ENCODE assay signal across 9 cellular contexts in the genomic region with DNA sequence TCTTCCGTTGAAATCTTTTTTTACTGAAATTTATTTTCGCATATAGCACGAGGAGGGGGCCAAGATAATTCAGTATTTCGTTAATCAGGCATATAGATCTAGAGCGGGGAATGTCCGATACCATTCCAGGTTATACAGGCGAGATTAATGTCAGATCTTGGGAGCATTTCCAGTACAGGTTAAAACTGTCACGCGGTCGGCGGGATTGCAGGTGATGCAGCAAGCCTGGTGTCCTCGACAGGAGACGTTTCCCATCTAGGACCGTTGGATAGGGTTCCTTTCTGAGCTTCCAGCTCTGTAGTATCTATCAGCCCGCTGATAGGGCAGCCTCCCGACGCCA. TPM values are rescaled to one million over a fixed set of nuclear protein-coding genes. Genes with fewer than 3 reads are reported as not detected.
A peak's percentile ranks its signal among the peaks of the same experiment; 100 is the strongest.
DNase-seq lines count a peak whose midpoint lies in the region; ATAC-seq and TF ChIP-seq lines count a peak whose summit lies in the region.
"Had no signal": no experiment of that assay in that cellular context is flagged by ENCODE, and none has a peak within 500 bp of the region (broad histone marks: within the 10 kb centered on the region; RNA-seq: fewer than 3 reads in every experiment).

No MANE protein-coding gene starts in this region.

- H2BK12ac ChIP-seq in neuronal stem cell (ENCODE audit: low read length), result no peak overlapping the region

- H3K18ac ChIP-seq in neuronal stem cell (ENCODE audit: low read length), result peak overlapping the region; percentile 44

- no peak overlapping the region for H2BK15ac ChIP-seq in neuronal stem cell (ENCODE audit: low read length)

- H3K9me3 Mint-ChIP-seq in CD14-positive monocyte, result no peaks in the 10 kb centered on the region

- CTCF ChIA-PET in OCI-LY7 (lab: Charles Lee; ENCODE audit: unreplicated experiment), result interaction anchor here (0.7 to 1.5 kb wide), 5 partner anchors 10 to 311 kb away, joined by 3 to 12 read pairs (median 3); no protein-coding TSS in a partner anchor

- peak overlapping the region; percentile 87 for H3K4me3 ChIP-seq in OCI-LY7 (ENCODE audit: low read depth, low read length, poor library complexity, severe bottlenecking)
- peak overlapping the region; percentile 61 for H3K4me3 ChIP-seq in endocrine pancreas (ENCODE audit: control insufficient read depth, insufficient read depth, low read length)
- peak overlapping the region; percentile 7 to 61 for H3K4me3 ChIP-seq in neuronal stem cell (ENCODE audit: low read length in 2 of 2)

- H3K27ac Mint-ChIP-seq in CD14-positive monocyte, result peak overlapping the region; percentile 82 to 95 (median 93)

- intact Hi-C loops in CD14-positive monocyte (cut with micrococcal nuclease), result loop anchor here in 1 of 2 donors (5.0 kb wide), 1 partner anchor 261 kb away; no protein-coding TSS in a partner anchor
- intact Hi-C loops in OCI-LY7 (cut with micrococcal nuclease; ENCODE audit: unreplicated experiment), result no loop called here

- POLR2A ChIA-PET in OCI-LY7 (lab: Charles Lee), result interaction anchor here (0.6 to 3.1 kb wide), 23 partner anchors 9 to 584 kb away, joined by 3 to 32 read pairs (median 4); partner anchors contain the start of genes ATG3 and SLC35A5

- no CpG with 5 or more reads among the region's 17 CpGs for WGBS in neuronal stem cell (ENCODE audit: extremely low coverage in 2 of 2, insufficient read length in 2 of 2, insufficient replicate concordance in 1 of 2), 2 donors

- no peaks in the 10 kb centered on the region for H3K79me1 ChIP-seq in neuronal stem cell (ENCODE audit: low read depth, low read length)

- H3K36me3 Mint-ChIP-seq in CD14-positive monocyte, result peaks cover 2 to 16% of the 10 kb centered on the region in 2 donors

- no peak overlapping the region for H3K14ac ChIP-seq in neuronal stem cell (ENCODE audit: low read length)

- no peak overlapping the region for H3K23ac ChIP-seq in neuronal stem cell (ENCODE audit: low read depth, low read length, poor library complexity)

- peaks cover 38% of the 10 kb centered on the region for H3K79me2 ChIP-seq in OCI-LY7 (ENCODE audit: insufficient read depth, low read depth, low read length)

- H4K91ac ChIP-seq in neuronal stem cell (ENCODE audit: low read depth, low read length, poor library complexity), result no peak overlapping the region

- no peak overlapping the region for H2AK5ac ChIP-seq in neuronal stem cell (ENCODE audit: low read depth, low read length)

- peak overlapping the region; percentile 87 to 92 for H3K4me3 Mint-ChIP-seq in CD14-positive monocyte

- no peak for ATAC-seq in GM21367 (IDR thresholded peaks at IDR 0.05; ENCODE audit: unreplicated experiment)

- no peak for DNase-seq in CD14-positive monocyte (ENCODE audit: low spot score)
- no peak for DNase-seq in OCI-LY7 (ENCODE audit: low spot score)
- no peak for DNase-seq in neuronal stem cell (ENCODE audit: low spot score)
- DNase-seq in NK-92 (lab: John Stamatoyannopoulos, UW; ENCODE audit: unreplicated experiment), result no peak
- no peak for DNase-seq in activated effector memory CD4-positive, alpha-beta T cell treated with anti-CD3 and anti-CD28 coated beads, Interleukin-2, amount 50 U/mL, for 16 hours
- DNase-seq in amniotic stem cell (lab: John Stamatoyannopoulos, UW), result no peak

- no peak overlapping the region for H3K27ac ChIP-seq in OCI-LY7 (ENCODE audit: low read depth, low read length, poor library complexity, severe bottlenecking)
- peak overlapping the region; percentile 26 for H3K27ac ChIP-seq in neuronal stem cell (replicated peaks; ENCODE audit: low read length)

- no peak for TF ChIP-seq CTCF in CD14-positive monocyte (IDR thresholded peaks at IDR 0.05)
- no peak for TF ChIP-seq CTCF in OCI-LY7 (conservative IDR thresholded peaks at IDR 0.05; ENCODE audit: low read length)

- no peak overlapping the region for H4K8ac ChIP-seq in neuronal stem cell (ENCODE audit: low read depth, low read length)

- H3K9me3 ChIP-seq in OCI-LY7 (ENCODE audit: low read length) (no peaks in the 10 kb centered on the region), endocrine pancreas (ENCODE audit: control insufficient read depth, low read length) (no peaks in the 10 kb centered on the region), neuronal stem cell (replicated peaks in 1 of 2; ENCODE audit: control insufficient read depth in 2 of 2, insufficient read depth in 1 of 2, low read depth in 1 of 2, low read length in 2 of 2) (no peaks in the 10 kb centered on the region)

- H3K27me3 Mint-ChIP-seq in CD14-positive monocyte (ENCODE audit: low read depth in 3 of 3), result peaks cover 0 to 4% (median 1%) of the 10 kb centered on the region in 3 donors

- H4K20me1 ChIP-seq in OCI-LY7 (ENCODE audit: insufficient read depth, low read length), result peaks cover 4% of the 10 kb centered on the region; the same call in 1 of the 2 replicates

- H3K4me1 Mint-ChIP-seq in CD14-positive monocyte, result peaks cover 35% of the 10 kb centered on the region

- no TSS peak for BruUV-seq in OCI-LY7 (replicated peaks; lab: Mats Ljungman, UMichigan)

- no peaks in the 10 kb centered on the region for H3K27me3 ChIP-seq in endocrine pancreas (ENCODE audit: control insufficient read depth, insufficient read depth, low read length)
- no peaks in the 10 kb centered on the region for H3K27me3 ChIP-seq in neuronal stem cell (ENCODE audit: control insufficient read depth in 3 of 3, insufficient read depth in 3 of 3, low read depth in 1 of 3, low read length in 3 of 3)

- peaks cover 8% of the 10 kb centered on the region; the same call in 1 of the 2 replicates for H3K36me3 ChIP-seq in OCI-LY7 (ENCODE audit: insufficient read depth, low read length)
- no peaks in the 10 kb centered on the region for H3K36me3 ChIP-seq in endocrine pancreas (ENCODE audit: control insufficient read depth, insufficient read depth, low read length)
- H3K36me3 ChIP-seq in neuronal stem cell (replicated peaks in 1 of 2; ENCODE audit: control insufficient read depth in 2 of 2, insufficient read depth in 2 of 2, low read length in 2 of 2), result peaks cover 0 to 47% of the 10 kb centered on the region in 2 donors

- no peaks in the 10 kb centered on the region for H3K9me2 ChIP-seq in OCI-LY7 (ENCODE audit: insufficient read depth, low read length)

- H3K4me1 ChIP-seq in OCI-LY7 (ENCODE audit: insufficient read depth, low read length, poor library complexity, severe bottlenecking) (peaks cover 27% of the 10 kb centered on the region), endocrine pancreas (ENCODE audit: control insufficient read depth, insufficient read depth, low read length) (peaks cover 37% of the 10 kb centered on the region), neuronal stem cell (ENCODE audit: control insufficient read depth in 2 of 2, insufficient read depth in 1 of 2, low read depth in 1 of 2, low read length in 2 of 2) (peaks cover 2 to 17% of the 10 kb centered on the region in 2 donors)

- H3K9ac ChIP-seq in endocrine pancreas (ENCODE audit: control insufficient read depth, insufficient read depth, low read length), result peak overlapping the region; percentile 58
- H3K9ac ChIP-seq in neuronal stem cell (ENCODE audit: low read depth, low read length, poor library complexity), result no peak overlapping the region

- H3K4ac ChIP-seq in neuronal stem cell (ENCODE audit: low read length), result no peak overlapping the region

- H2AFZ ChIP-seq in OCI-LY7 (ENCODE audit: low read length), result peak overlapping the region; percentile 99
- H2AFZ ChIP-seq in neuronal stem cell (ENCODE audit: low read length), result peak overlapping the region; percentile 86

- H2BK120ac ChIP-seq in neuronal stem cell (ENCODE audit: low read depth, low read length), result no peak overlapping the region

- H3K4me2 ChIP-seq in OCI-LY7 (ENCODE audit: low read length) (peak overlapping the region; percentile 73), neuronal stem cell (ENCODE audit: insufficient read depth, low read length, poor library complexity, severe bottlenecking) (peak overlapping the region; percentile 47)

- H2BK5ac ChIP-seq in neuronal stem cell (ENCODE audit: low read length), result no peak overlapping the region

RNA-seq across cellular contexts. Expression of gene ABHD10, which starts 0.4 kb away (rescaled TPM):
- 10 to 100 TPM; 15.2 to 22.3 TPM for polyA plus RNA-seq in CD14-positive monocyte
- 25.8 and 40.8 TPM in 2 replicates for total RNA-seq in OCI-LY7 (2014; rRNA removed; shearing (Covaris generic))
- total RNA-seq in OCI-LY7 (2022), result 45.1 and 46.5 TPM in 2 replicates
- 26.8 TPM for polyA plus RNA-seq in neuronal stem cell (2013, experiment 1 of 2)
- 26.8 TPM for polyA plus RNA-seq in neuronal stem cell (2013, experiment 2 of 2)

RNA-seq across cellular contexts. Expression of gene TAGLN3, which starts 20.3 kb away (rescaled TPM):
- polyA plus RNA-seq in CD14-positive monocyte, result not detected
- total RNA-seq in OCI-LY7 (2014; rRNA removed; shearing (Covaris generic)), result not detected in 2 replicates
- total RNA-seq in OCI-LY7 (2022), result not detected in 2 replicates
- 57.1 TPM for polyA plus RNA-seq in neuronal stem cell (2013, experiment 1 of 2)
- 53.3 TPM for polyA plus RNA-seq in neuronal stem cell (2013, experiment 2 of 2)

RNA-seq across cellular contexts. Expression of gene TMPRSS7, which starts 56.1 kb away (rescaled TPM):
- not detected for polyA plus RNA-seq in CD14-positive monocyte
- total RNA-seq in OCI-LY7 (2014; rRNA removed; shearing (Covaris generic)), result not detected in 2 replicates
- total RNA-seq in OCI-LY7 (2022), result not detected in 2 replicates
- 0.04 TPM for polyA plus RNA-seq in neuronal stem cell (2013, experiment 1 of 2)
- polyA plus RNA-seq in neuronal stem cell (2013, experiment 2 of 2), result 0.03 TPM
- total RNA-seq: RPMI7951 had no signal

Comparison
In these comparisons a context has a peak if more than half of its experiments do, and no peak if none do; other contexts are left out.
1. H3K4me3 ChIP-seq: peak in every context shown above with its lines; median percentile 87 in OCI-LY7; 61 in endocrine pancreas; 34 in neuronal stem cell.